ENCODE assay signal across 13 cellular contexts in the genomic region with DNA sequence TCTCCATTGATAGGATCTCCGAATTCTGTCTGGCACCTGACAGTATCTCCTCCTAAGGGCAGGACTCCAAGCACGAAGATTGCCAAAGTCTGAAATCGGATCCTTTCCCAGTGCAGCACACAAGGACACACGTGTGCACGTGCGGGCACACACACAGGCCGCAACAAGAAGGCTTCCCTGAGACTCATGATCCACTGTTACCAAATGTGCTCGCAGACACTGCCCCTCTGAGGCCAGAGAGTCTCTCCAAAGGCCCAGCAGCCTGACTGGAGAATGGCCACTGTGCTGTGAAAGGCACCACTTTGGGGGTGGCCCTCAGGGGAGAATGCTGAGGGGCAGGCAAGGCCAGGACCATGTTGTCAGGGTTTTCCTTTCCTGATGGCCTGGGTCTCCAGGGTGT.
DNase-seq lines count a peak whose midpoint lies in the region; ATAC-seq and TF ChIP-seq lines count a peak whose summit lies in the region.
"Had no signal": no experiment of that assay in that cellular context is flagged by ENCODE, and none has a peak within 500 bp of the region (broad histone marks: within the 10 kb centered on the region; RNA-seq: fewer than 3 reads in every experiment).

No MANE protein-coding gene starts in this region.

- H3K14ac ChIP-seq in mesenchymal stem cell (ENCODE audit: low read length in 2 of 2), result no peak overlapping the region
- no peak overlapping the region for H3K14ac ChIP-seq in neuronal stem cell (ENCODE audit: low read length)

- no peaks in the 10 kb centered on the region for H3K9me3 ChIP-seq in esophagus squamous epithelium
- no peaks in the 10 kb centered on the region for H3K9me3 ChIP-seq in mesenchymal stem cell (ENCODE audit: control insufficient read depth, low read length)
- no peaks in the 10 kb centered on the region for H3K9me3 ChIP-seq in neuronal stem cell (replicated peaks in 1 of 2; ENCODE audit: control insufficient read depth in 2 of 2, insufficient read depth in 1 of 2, low read depth in 1 of 2, low read length in 2 of 2)
- H3K9me3 ChIP-seq: neutrophil, thoracic aorta had no signal

- H3K4me2 ChIP-seq in mesenchymal stem cell (ENCODE audit: low read length, poor library complexity, severe bottlenecking) (no peak overlapping the region), neuronal stem cell (ENCODE audit: insufficient read depth, low read length, poor library complexity, severe bottlenecking) (no peak overlapping the region)

- peaks cover 0 to 14% (median 0%) of the 10 kb centered on the region in 4 donors for H3K27me3 ChIP-seq in esophagus squamous epithelium
- H3K27me3 ChIP-seq in mesenchymal stem cell (ENCODE audit: control insufficient read depth in 1 of 2, insufficient read depth in 1 of 2, low read length in 2 of 2), result peaks cover 10 to 33% of the 10 kb centered on the region in 2 experiments
- peaks cover 0 to 20% (median 0%) of the 10 kb centered on the region in 3 experiments for H3K27me3 ChIP-seq in neuronal stem cell (ENCODE audit: control insufficient read depth in 3 of 3, insufficient read depth in 3 of 3, low read depth in 1 of 3, low read length in 3 of 3)
- H3K27me3 ChIP-seq: neutrophil had no signal

- H3K4me1 ChIP-seq in esophagus squamous epithelium, result peaks cover 0 to 25% (median 7%) of the 10 kb centered on the region in 3 donors
- H3K4me1 ChIP-seq in mesenchymal stem cell (ENCODE audit: control insufficient read depth, insufficient read depth, low read depth, low read length), result peaks cover 3% of the 10 kb centered on the region
- peaks cover 7 to 16% of the 10 kb centered on the region in 2 donors for H3K4me1 ChIP-seq in neuronal stem cell (ENCODE audit: control insufficient read depth in 2 of 2, insufficient read depth in 1 of 2, low read depth in 1 of 2, low read length in 2 of 2)

- H3K9ac ChIP-seq in mesenchymal stem cell (ENCODE audit: low read length), result no peak overlapping the region
- no peak overlapping the region for H3K9ac ChIP-seq in neuronal stem cell (ENCODE audit: low read depth, low read length, poor library complexity)

- H4K91ac ChIP-seq in mesenchymal stem cell (ENCODE audit: low read length), result peak overlapping the region; percentile 28
- no peak overlapping the region for H4K91ac ChIP-seq in neuronal stem cell (ENCODE audit: low read depth, low read length, poor library complexity)

- H3K79me1 ChIP-seq in mesenchymal stem cell (replicated peaks; ENCODE audit: low read length, poor library complexity, severe bottlenecking) (no peaks in the 10 kb centered on the region), neuronal stem cell (ENCODE audit: low read depth, low read length) (no peaks in the 10 kb centered on the region)

- TF ChIP-seq POLR2A in esophagus squamous epithelium (IDR thresholded peaks at IDR 0.05), result no peak

- H3K27ac ChIP-seq in 22Rv1 (no peak overlapping the region), esophagus squamous epithelium (peak overlapping the region in 3 of 4 donors; percentile 47 to 62 (median 60)), mesenchymal stem cell (ENCODE audit: low read length, poor library complexity, severe bottlenecking) (no peak overlapping the region), neuronal stem cell (replicated peaks; ENCODE audit: low read length) (no peak overlapping the region)
- H3K27ac ChIP-seq: neutrophil had no signal

- WGBS in esophagus squamous epithelium, 2 donors, result 23 to 63% methylated on average over 4 to 8 of the region's 8 CpGs
- 90% methylated on average over 8 of the region's 8 CpGs for WGBS in mesenchymal stem cell
- no CpG with 5 or more reads among the region's 8 CpGs for WGBS in neuronal stem cell (ENCODE audit: extremely low coverage in 2 of 2, insufficient read length in 2 of 2, insufficient replicate concordance in 1 of 2), 2 donors

- TF ChIP-seq CTCF in 22Rv1 (IDR thresholded peaks at IDR 0.05) (peak; percentile 10; the same call in 1 of the 2 replicates), esophagus squamous epithelium (IDR thresholded peaks at IDR 0.05) (peak in 2 of 6 experiments; percentile 16 to 26), foreskin fibroblast (IDR thresholded peaks at IDR 0.05; ENCODE audit: low read depth, low read length) (no peak)

- H3K4me3 ChIP-seq in esophagus squamous epithelium, result no peak overlapping the region
- H3K4me3 ChIP-seq in mesenchymal stem cell (ENCODE audit: insufficient read depth in 1 of 2, low read depth in 1 of 2, low read length in 2 of 2), result no peak overlapping the region
- no peak overlapping the region for H3K4me3 ChIP-seq in foreskin fibroblast (ENCODE audit: low read depth in 1 of 2, low read length in 2 of 2)
- no peak overlapping the region for H3K4me3 ChIP-seq in neuronal stem cell (ENCODE audit: low read length in 2 of 2)
- H3K4me3 ChIP-seq: thoracic aorta had no signal

- H3K4ac ChIP-seq in mesenchymal stem cell (ENCODE audit: low read depth in 1 of 2, low read length in 2 of 2) (no peak overlapping the region), neuronal stem cell (ENCODE audit: low read length) (no peak overlapping the region)

- H3K23ac ChIP-seq in mesenchymal stem cell (ENCODE audit: low read length in 2 of 2) (no peak overlapping the region), neuronal stem cell (ENCODE audit: low read depth, low read length, poor library complexity) (no peak overlapping the region)

- no peak overlapping the region for H3K18ac ChIP-seq in mesenchymal stem cell (ENCODE audit: low read depth in 1 of 2, low read length in 2 of 2)
- H3K18ac ChIP-seq in neuronal stem cell (ENCODE audit: low read length), result no peak overlapping the region

- no peak overlapping the region for H2BK12ac ChIP-seq in mesenchymal stem cell (ENCODE audit: low read length in 2 of 2)
- no peak overlapping the region for H2BK12ac ChIP-seq in neuronal stem cell (ENCODE audit: low read length)

- no peak overlapping the region for H2BK120ac ChIP-seq in mesenchymal stem cell (ENCODE audit: low read depth, low read length)
- no peak overlapping the region for H2BK120ac ChIP-seq in neuronal stem cell (ENCODE audit: low read depth, low read length)

- intact Hi-C loops in esophagus squamous epithelium (cut with DNase I), result no loop called here

- H2AFZ ChIP-seq in mesenchymal stem cell (ENCODE audit: low read depth, low read length) (no peak overlapping the region), neuronal stem cell (ENCODE audit: low read length) (no peak overlapping the region)

- H2AK5ac ChIP-seq in mesenchymal stem cell (ENCODE audit: low read length, severe bottlenecking) (no peak overlapping the region), neuronal stem cell (ENCODE audit: low read depth, low read length) (no peak overlapping the region)

- H3K36me3 ChIP-seq in esophagus squamous epithelium, result no peaks in the 10 kb centered on the region
- H3K36me3 ChIP-seq in mesenchymal stem cell (ENCODE audit: control insufficient read depth in 1 of 2, insufficient read depth in 2 of 2, low read depth in 1 of 2, low read length in 2 of 2), result no peaks in the 10 kb centered on the region
- no peaks in the 10 kb centered on the region for H3K36me3 ChIP-seq in neuronal stem cell (replicated peaks in 1 of 2; ENCODE audit: control insufficient read depth in 2 of 2, insufficient read depth in 2 of 2, low read length in 2 of 2)
- H3K36me3 ChIP-seq: thoracic aorta had no signal

- H2BK5ac ChIP-seq in mesenchymal stem cell (ENCODE audit: low read depth, low read length, poor library complexity, severe bottlenecking), result no peak overlapping the region
- no peak overlapping the region for H2BK5ac ChIP-seq in neuronal stem cell (ENCODE audit: low read length)

- H2BK15ac ChIP-seq in mesenchymal stem cell (ENCODE audit: low read depth, poor library complexity, severe bottlenecking) (no peak overlapping the region), neuronal stem cell (ENCODE audit: low read length) (no peak overlapping the region)

- DNase-seq in RPMI7951 (ENCODE audit: low read depth) (peak; percentile 20), esophagus squamous epithelium (lab: John Stamatoyannopoulos, UW) (no peak), mesenchymal stem cell (no peak), foreskin fibroblast (no peak), neuronal stem cell (ENCODE audit: low spot score) (no peak), HCEC 1CT (no peak)
- DNase-seq: ACHN, KG1, NCI-H446 treated with DMSO at 0.1 percent for 48 hours had no signal

- peak overlapping the region; percentile 55 for H4K8ac ChIP-seq in mesenchymal stem cell (ENCODE audit: low read length)
- H4K8ac ChIP-seq in neuronal stem cell (ENCODE audit: low read depth, low read length), result no peak overlapping the region

- no peak for ATAC-seq in HG03565 (IDR thresholded peaks at IDR 0.05; ENCODE audit: unreplicated experiment)

Comparison
In these comparisons a context has a peak if more than half of its experiments do, and no peak if none do; other contexts are left out.
1. H3K27ac ChIP-seq: peak in esophagus squamous epithelium (3 of 4); none in 22Rv1 (single experiment), mesenchymal stem cell (single experiment) and neuronal stem cell (single experiment).